In genomic region chr4:85686398-85686797, GRCh38 we compare ENCODE assay signal across 30 cellular contexts.
DNase-seq lines count a peak whose midpoint lies in the region; ATAC-seq, FAIRE-seq and TF ChIP-seq lines count a peak whose summit lies in the region.
"Had no signal": no experiment of that assay in that cellular context is flagged by ENCODE, and none has a peak within 500 bp of the region (broad histone marks: within the 10 kb centered on the region; RNA-seq: fewer than 3 reads in every experiment).

No MANE protein-coding gene starts in this region.

- WGBS in K562 (ENCODE audit: insufficient coverage, low coverage, missing lambda C conversion rate), result 46% methylated on average over 4 of the region's 4 CpGs

- BruUV-seq in A673 (replicated peaks; lab: Mats Ljungman, UMichigan) (no TSS peak), K562 (replicated peaks; lab: Mats Ljungman, UMichigan) (no TSS peak)

- no peak for TF ChIP-seq EP300 in K562 (IDR thresholded peaks at IDR 0.05; ENCODE audit: low read length)

- peaks cover 15% of the 10 kb centered on the region for H3K9me3 Mint-ChIP-seq in activated T-cell treated with anti-CD3 and anti-CD28 coated beads, Interleukin-2, amount 50 U/mL, for 4 hours
- no peaks in the 10 kb centered on the region for H3K9me3 Mint-ChIP-seq in stimulated activated naive CD8-positive, alpha-beta T cell treated with anti-CD3 and anti-CD28 coated beads, Interleukin-15, amount 100 ng/mL, for 72 hours

- H3K4me1 ChIP-seq in A673 (ENCODE audit: insufficient read depth, low read length, poor library complexity, severe bottlenecking) (peaks cover 8% of the 10 kb centered on the region), OCI-LY3 (ENCODE audit: low read length) (peaks cover 76% of the 10 kb centered on the region), K562 (replicated peaks in 1 of 2; ENCODE audit: control insufficient read depth in 2 of 2, insufficient read depth in 2 of 2, low read length in 2 of 2) (no peaks in the 10 kb centered on the region; a peak in 1 of 5 replicates)
- H3K4me1 ChIP-seq: Peyer's patch had no signal

- H3K27ac Mint-ChIP-seq in stimulated activated naive CD8-positive, alpha-beta T cell treated with anti-CD3 and anti-CD28 coated beads, Interleukin-15, amount 100 ng/mL, for 72 hours, result no peak overlapping the region

- H3K36me3 ChIP-seq in A673 (ENCODE audit: insufficient read depth, low read length, poor library complexity, severe bottlenecking) (no peaks in the 10 kb centered on the region), OCI-LY3 (replicated peaks; ENCODE audit: low read depth, low read length) (peaks cover 4% of the 10 kb centered on the region), K562 (ENCODE audit: control insufficient read depth, insufficient read depth, low read length) (no peaks in the 10 kb centered on the region)
- H3K36me3 ChIP-seq: BLaER1 treated with 17β-estradiol and CSF1 and Interleukin-3, amounts not matched to agents 10 nM and 100 nM; Peyer's patch had no signal

- no peak for TF ChIP-seq POLR2A in K562 (conservative IDR thresholded peaks at IDR 0.05)

- H3K4me3 ChIP-seq in A673 (ENCODE audit: low read depth, low read length, poor library complexity, severe bottlenecking) (no peak overlapping the region), OCI-LY3 (ENCODE audit: low read length) (no peak overlapping the region), K562 (no peak overlapping the region)
- H3K4me3 ChIP-seq: BLaER1 treated with 17β-estradiol and CSF1 and Interleukin-3, amounts not matched to agents 10 nM and 100 nM; Peyer's patch; SK-N-MC had no signal

- H3K4me3 Mint-ChIP-seq in activated T-cell treated with anti-CD3 and anti-CD28 coated beads, Interleukin-2, amount 50 U/mL, for 4 hours, result no peak overlapping the region
- no peak overlapping the region for H3K4me3 Mint-ChIP-seq in stimulated activated naive CD8-positive, alpha-beta T cell treated with anti-CD3 and anti-CD28 coated beads, Interleukin-15, amount 100 ng/mL, for 72 hours
- H3K4me3 Mint-ChIP-seq: CD4-positive, alpha-beta memory T cell had no signal

- CTCF ChIA-PET in A673 (lab: Charles Lee) (no interaction called here), K562 (lab: Yijun Ruan, JAX; ENCODE audit: low intra/inter-chr PET ratio) (no interaction called here)

- H3K9ac ChIP-seq in OCI-LY3 (ENCODE audit: low read length) (no peak overlapping the region), K562 (ENCODE audit: insufficient read depth in 1 of 2, low read depth in 2 of 2, low read length in 2 of 2) (no peak overlapping the region)
- H3K9ac ChIP-seq: BLaER1 treated with 17β-estradiol and CSF1 and Interleukin-3, amounts not matched to agents 10 nM and 100 nM had no signal

- no peaks in the 10 kb centered on the region for H3K4me1 Mint-ChIP-seq in activated T-cell treated with anti-CD3 and anti-CD28 coated beads, Interleukin-2, amount 50 U/mL, for 4 hours (ENCODE audit: low read depth)
- H3K4me1 Mint-ChIP-seq in stimulated activated naive CD8-positive, alpha-beta T cell treated with anti-CD3 and anti-CD28 coated beads, Interleukin-15, amount 100 ng/mL, for 72 hours, result no peaks in the 10 kb centered on the region
- H3K4me1 Mint-ChIP-seq: CD4-positive, alpha-beta memory T cell had no signal

- H3K27ac ChIP-seq in A673 (ENCODE audit: low read depth, low read length, poor library complexity, severe bottlenecking) (no peak overlapping the region), OCI-LY3 (ENCODE audit: low read length) (peak overlapping the region; percentile 43), K562 (ENCODE audit: extremely low read depth, low read depth, low read length) (no peak overlapping the region)
- H3K27ac ChIP-seq: BLaER1 treated with 17β-estradiol and CSF1 and Interleukin-3, amounts not matched to agents 10 nM and 100 nM; HL-60; Peyer's patch; SK-N-MC had no signal

- H2AFZ ChIP-seq in OCI-LY3 (ENCODE audit: low read depth, low read length) (no peak overlapping the region), K562 (ENCODE audit: low read depth, low read length) (no peak overlapping the region)

- TF ChIP-seq CTCF in A673 (conservative IDR thresholded peaks at IDR 0.05; ENCODE audit: low read depth, low read length) (no peak), OCI-LY3 (IDR thresholded peaks at IDR 0.05; ENCODE audit: low read depth, low read length) (no peak), K562 (IDR thresholded peaks at IDR 0.05 in 2 of 3, conservative IDR thresholded peaks at IDR 0.05 in 1 of 3; ENCODE audit: insufficient read depth in 2 of 3, low read depth in 1 of 3, low read length in 3 of 3) (no peak)

- H3K27me3 ChIP-seq in A673 (replicated peaks; ENCODE audit: insufficient read depth, low read depth, low read length, poor library complexity) (no peaks in the 10 kb centered on the region), OCI-LY3 (ENCODE audit: low read depth, low read length) (no peaks in the 10 kb centered on the region), K562 (ENCODE audit: control insufficient read depth in 2 of 2, insufficient read depth in 2 of 2, low read length in 2 of 2) (no peaks in the 10 kb centered on the region)
- H3K27me3 ChIP-seq: BLaER1 treated with 17β-estradiol and CSF1 and Interleukin-3, amounts not matched to agents 10 nM and 100 nM; Peyer's patch had no signal

- H3K36me3 Mint-ChIP-seq in activated T-cell treated with anti-CD3 and anti-CD28 coated beads, Interleukin-2, amount 50 U/mL, for 4 hours (ENCODE audit: insufficient read depth), result no peaks in the 10 kb centered on the region
- H3K36me3 Mint-ChIP-seq: CD4-positive, alpha-beta memory T cell had no signal

- no peaks in the 10 kb centered on the region for H3K9me1 ChIP-seq in K562 (ENCODE audit: control insufficient read depth, insufficient read depth, low read length)

- POLR2A ChIA-PET in A673 (lab: Charles Lee; ENCODE audit: low non-redundant PET) (no interaction called here), K562 (lab: Yijun Ruan, JAX) (no interaction called here)

- DNase-seq in A673 (ENCODE audit: low spot score), result peak; percentile 4
- DNase-seq in K562 (ENCODE audit: extremely low read depth in 1 of 4, low spot score in 3 of 4), result no peak
- DNase-seq in activated T-cell treated with anti-CD3 and anti-CD28 coated beads, Interleukin-2, amount 50 U/mL, for 4 hours, result no peak
- no peak for DNase-seq in NCI-H2107 treated with DMSO at 0.1 percent for 48 hours (lab: John Stamatoyannopoulos, UW; ENCODE audit: unreplicated experiment)
- DNase-seq in stimulated activated naive CD8-positive, alpha-beta T cell treated with anti-CD3 and anti-CD28 coated beads, Interleukin-15, amount 100 ng/mL, for 72 hours, result no peak
- DNase-seq: CD4-positive, alpha-beta memory T cell; COR-L47; DMS79; EL; HCEC 1CT; NCI-H1092; NCI-H1417 treated with DMSO at 0.1 percent for 48 hours; NCI-H1694 treated with DMSO at 0.1 percent for 48 hours; NCI-H2081; NCI-H446; NCI-H524 treated with DMSO at 0.1 percent for 48 hours; NCI-H774; NK-92 treated with Interleukin-12 subunit alpha and Interleukin-12 subunit beta, amount 100 ng/mL, for 24 hours; Peyer's patch; SIG-M5; T-helper 2 cell had no signal

- H3K4me2 ChIP-seq in OCI-LY3 (ENCODE audit: low read length), result peak overlapping the region; percentile 26; the same call in 1 of the 2 replicates
- H3K4me2 ChIP-seq in K562 (ENCODE audit: insufficient read depth, low read length), result no peak overlapping the region
- H3K4me2 ChIP-seq: BLaER1 treated with 17β-estradiol and CSF1 and Interleukin-3, amounts not matched to agents 10 nM and 100 nM had no signal

- H4K20me1 ChIP-seq in OCI-LY3 (ENCODE audit: insufficient read depth, low read length), result no peaks in the 10 kb centered on the region
- H4K20me1 ChIP-seq in K562 (replicated peaks; ENCODE audit: control insufficient read depth, insufficient read depth, low read length), result no peaks in the 10 kb centered on the region
- H4K20me1 ChIP-seq: BLaER1 treated with 17β-estradiol and CSF1 and Interleukin-3, amounts not matched to agents 10 nM and 100 nM had no signal

- no peaks in the 10 kb centered on the region for H3K27me3 Mint-ChIP-seq in activated T-cell treated with anti-CD3 and anti-CD28 coated beads, Interleukin-2, amount 50 U/mL, for 4 hours (ENCODE audit: low read depth)
- no peaks in the 10 kb centered on the region for H3K27me3 Mint-ChIP-seq in stimulated activated naive CD8-positive, alpha-beta T cell treated with anti-CD3 and anti-CD28 coated beads, Interleukin-15, amount 100 ng/mL, for 72 hours
- H3K27me3 Mint-ChIP-seq: CD4-positive, alpha-beta memory T cell; IgD-negative memory B cell had no signal

- ATAC-seq in K562, result peak; percentile 53; the same call in 1 of the 3 replicates
- ATAC-seq in activated T-cell treated with anti-CD3 and anti-CD28 coated beads, Interleukin-2, amount 50 U/mL, for 4 hours, result no peak
- no peak for ATAC-seq in HG02623 (IDR thresholded peaks at IDR 0.05; ENCODE audit: unreplicated experiment)
- no peak for ATAC-seq in stimulated activated naive CD8-positive, alpha-beta T cell treated with anti-CD3 and anti-CD28 coated beads, Interleukin-15, amount 100 ng/mL, for 72 hours

- H3K79me2 ChIP-seq in OCI-LY3 (ENCODE audit: low read length) (peaks cover 63% of the 10 kb centered on the region), K562 (ENCODE audit: control insufficient read depth, insufficient read depth, low read length) (peaks cover 3% of the 10 kb centered on the region; the same call in 1 of the 3 replicates)

- TF ChIP-seq RAD21 in K562 (CRISPR knock-in tag; conservative IDR thresholded peaks at IDR 0.05 in 1 of 2, IDR thresholded peaks at IDR 0.05 in 1 of 2), result no peak

- intact Hi-C loops in A673 (cut with micrococcal nuclease; ENCODE audit: unreplicated experiment), result no loop called here
- intact Hi-C loops in K562 (cut with micrococcal nuclease), result no loop called here

- FAIRE-seq in G401.6 (lab: Jason Lieb, UNC) (peak; percentile 17), K562 (lab: Jason Lieb, UNC) (no peak)
- FAIRE-seq: A204.1, H1 had no signal

- in situ Hi-C loops in K562 (cut with MboI), result no loop called here

- H3K9me3 ChIP-seq in A673 (ENCODE audit: low read depth, low read length, poor library complexity, severe bottlenecking) (no peaks in the 10 kb centered on the region), OCI-LY3 (ENCODE audit: insufficient read depth, low read length) (no peaks in the 10 kb centered on the region), K562 (replicated peaks; ENCODE audit: control insufficient read depth, insufficient read depth, low read depth, low read length) (no peaks in the 10 kb centered on the region)
- H3K9me3 ChIP-seq: Peyer's patch had no signal

TF ChIP-seq in K562, 482 proteins besides CTCF, POLR2A, EP300 and RAD21 (continues in another document):
- TF ChIP-seq FOXK1 (CRISPR knock-in tag; IDR thresholded peaks at IDR 0.05; ENCODE audit: borderline replicate concordance), result no peak
- TF ChIP-seq RCOR1 (IDR thresholded peaks at IDR 0.05; ENCODE audit: borderline replicate concordance in 1 of 2, low read depth in 2 of 2, low read length in 2 of 2), result no peak
- no peak for TF ChIP-seq KAT7 (CRISPR knock-in tag; IDR thresholded peaks at IDR 0.05; ENCODE audit: borderline replicate concordance)
- TF ChIP-seq BCL6 (CRISPR knock-in tag; IDR thresholded peaks at IDR 0.05), result no peak
